Comparison of ENCODE assay signal across 1 cellular context in genomic region chr13:75482070-75482819, GRCh38.
A peak's percentile ranks its signal among the peaks of the same experiment; 100 is the strongest.
TF ChIP-seq lines count a peak whose summit lies in the region.

Gene TBC1D4 (minus strand): TSS chr13:75482169. CDS start chr13:75481767, 402 bp downstream.

TF ChIP-seq in HepG2, 621 proteins besides CTCF, POLR2A, EP300 and RAD21 (continued from another document and continues in another):
- TF ChIP-seq PBX3 (CRISPR knock-in tag; IDR thresholded peaks at IDR 0.05; ENCODE audit: borderline replicate concordance) (no peak), HMG20A (CRISPR knock-in tag; IDR thresholded peaks at IDR 0.05; ENCODE audit: borderline replicate concordance) (no peak), HNF4A (CRISPR knock-in tag; IDR thresholded peaks at IDR 0.05) (peak; percentile 34), CHD4 (IDR thresholded peaks at IDR 0.05; ENCODE audit: borderline replicate concordance, low read length) (no peak), ARID4A (CRISPR knock-in tag; IDR thresholded peaks at IDR 0.05; ENCODE audit: borderline replicate concordance) (peak; percentile 77), MIER3 (CRISPR knock-in tag; IDR thresholded peaks at IDR 0.05; ENCODE audit: borderline replicate concordance) (peak; percentile 35; the same call in 1 of the 2 replicates), HNRNPLL (IDR thresholded peaks at IDR 0.05; ENCODE audit: low read depth, low read length, poor library complexity, severe bottlenecking) (peak; percentile 62), NR2C2 (CRISPR knock-in tag; IDR thresholded peaks at IDR 0.05; ENCODE audit: borderline replicate concordance) (0 out of 2 replicates have a peak, but pooled peaks have one; percentile 18), ZBTB33 (CRISPR knock-in tag; IDR thresholded peaks at IDR 0.05) (peak; percentile 41), NCOA1 (CRISPR knock-in tag; IDR thresholded peaks at IDR 0.05) (peak; percentile 50; the same call in 1 of the 2 replicates), CHD2 (IDR thresholded peaks at IDR 0.05; ENCODE audit: low read depth, low read length) (no peak), NR2F2 (IDR thresholded peaks at IDR 0.05; ENCODE audit: borderline replicate concordance, low read depth) (0 out of 2 replicates have a peak, but pooled peaks have one; percentile 11), ZBTB39 (CRISPR knock-in tag; IDR thresholded peaks at IDR 0.05) (peak; percentile 21; the same call in 1 of the 2 replicates), JUND (CRISPR knock-in tag; IDR thresholded peaks at IDR 0.05) (no peak), ZMAT5 (CRISPR knock-in tag; IDR thresholded peaks at IDR 0.05; ENCODE audit: borderline replicate concordance, low read depth) (no peak), ZBTB25 (CRISPR knock-in tag; IDR thresholded peaks at IDR 0.05) (0 out of 2 replicates have a peak, but pooled peaks have one; percentile 63), MED1 (CRISPR knock-in tag; IDR thresholded peaks at IDR 0.05) (peak; percentile 76), ATF6 (CRISPR knock-in tag; conservative IDR thresholded peaks at IDR 0.05) (no peak), NR0B2 (CRISPR knock-in tag; IDR thresholded peaks at IDR 0.05) (no peak), CENPX (CRISPR knock-in tag; IDR thresholded peaks at IDR 0.05) (no peak), MXD3 (CRISPR knock-in tag; IDR thresholded peaks at IDR 0.05) (0 out of 2 replicates have a peak, but pooled peaks have one; percentile 27), AFF4 (CRISPR knock-in tag; IDR thresholded peaks at IDR 0.05) (0 out of 2 replicates have a peak, but pooled peaks have one; percentile 36), GATAD2A (CRISPR knock-in tag; IDR thresholded peaks at IDR 0.05) (peak; percentile 85), PHF8 (CRISPR knock-in tag; IDR thresholded peaks at IDR 0.05) (peak; percentile 50), ZIK1 (CRISPR knock-in tag; IDR thresholded peaks at IDR 0.05; ENCODE audit: borderline replicate concordance, low read depth) (no peak), HDAC2 (CRISPR knock-in tag; IDR thresholded peaks at IDR 0.05) (peak; percentile 57), FOXO1 (CRISPR knock-in tag; IDR thresholded peaks at IDR 0.05) (0 out of 2 replicates have a peak, but pooled peaks have one; percentile 14), HMGXB3 (CRISPR knock-in tag; IDR thresholded peaks at IDR 0.05; ENCODE audit: borderline replicate concordance) (peak; percentile 47; the same call in 1 of the 2 replicates), ZNF543 (CRISPR knock-in tag; IDR thresholded peaks at IDR 0.05) (peak; percentile 65; the same call in 1 of the 2 replicates), MTA3 (CRISPR knock-in tag; IDR thresholded peaks at IDR 0.05) (no peak), TGIF2 (CRISPR knock-in tag; IDR thresholded peaks at IDR 0.05) (peak; percentile 14; the same call in 1 of the 2 replicates), BRCA1 (CRISPR knock-in tag; IDR thresholded peaks at IDR 0.05) (no peak)
